In the genomic region with DNA sequence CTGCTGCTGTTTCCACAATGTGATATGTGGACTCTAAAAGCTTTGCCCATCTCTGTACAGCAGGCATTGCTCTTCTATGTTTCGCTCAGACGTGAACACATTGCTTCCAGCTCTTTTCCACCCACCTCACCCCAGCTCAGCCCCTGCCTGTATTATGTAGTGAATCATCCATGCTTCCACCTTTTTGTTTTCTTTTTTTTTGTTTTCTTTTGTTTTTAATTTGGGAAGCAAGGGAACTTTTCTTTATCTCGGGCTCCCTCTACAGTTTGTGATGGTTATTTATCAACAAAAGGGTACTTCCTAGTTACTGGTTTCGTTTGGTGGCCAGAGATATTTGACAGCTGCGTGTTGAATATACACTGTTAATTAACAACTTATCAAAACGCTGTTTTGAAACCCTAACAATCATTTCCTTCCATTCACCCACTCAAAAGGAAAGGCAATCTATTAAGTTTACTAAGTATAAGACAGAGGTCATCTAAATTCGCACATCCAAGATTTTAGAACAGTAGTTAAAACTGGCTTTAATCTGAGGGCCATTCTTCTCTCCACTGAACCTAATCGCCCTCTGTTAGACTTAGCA, we compare ENCODE assay signal across 8 cellular contexts.
DNase-seq lines count a peak whose midpoint lies in the region; ATAC-seq, FAIRE-seq and TF ChIP-seq lines count a peak whose summit lies in the region.

No MANE protein-coding gene starts in this region.

- H2AFZ ChIP-seq in keratinocyte (ENCODE audit: control insufficient read depth, low read length), result peak overlapping the region; percentile 27

- peak; percentile 57 for ATAC-seq in GM21367 (IDR thresholded peaks at IDR 0.05; ENCODE audit: unreplicated experiment)
- ATAC-seq in GM21737 (IDR thresholded peaks at IDR 0.05; ENCODE audit: unreplicated experiment), result no peak

- H3K79me2 ChIP-seq in keratinocyte (ENCODE audit: control insufficient read depth, insufficient read depth, low read length), result no peaks in the 10 kb centered on the region

- peak overlapping the region; percentile 64 for H3K9ac ChIP-seq in adipocyte (ENCODE audit: low read length)
- H3K9ac ChIP-seq in keratinocyte (ENCODE audit: control insufficient read depth, extremely low read depth, insufficient read depth, low read length), result no peak overlapping the region

- H3K9me3 ChIP-seq in adipocyte (ENCODE audit: control insufficient read depth, low read length) (no peaks in the 10 kb centered on the region), keratinocyte (ENCODE audit: control insufficient read depth, low read depth, low read length) (no peaks in the 10 kb centered on the region)

- dilution Hi-C loops in keratinocyte (cut with MboI; ENCODE audit: extremely low pct_ligation_motif_present, low sequenced_read_pairs), result no loop called here

- no peak overlapping the region for H3K27ac ChIP-seq in keratinocyte (ENCODE audit: control insufficient read depth, insufficient read depth, low read length)

- DNase-seq in EL (peak; percentile 49), LNCaP clone FGC (ENCODE audit: low read depth) (no peak), adipocyte (ENCODE audit: low read depth) (peak; percentile 80), keratinocyte (ENCODE audit: low read depth, low spot score) (no peak), UCSD-AML1 (lab: John Stamatoyannopoulos, UW; ENCODE audit: unreplicated experiment) (no peak), posterior vena cava (ENCODE audit: low spot score) (no peak)

- H4K20me1 ChIP-seq in keratinocyte (ENCODE audit: control insufficient read depth, extremely low read depth, insufficient read depth, low read length), result no peaks in the 10 kb centered on the region

- no peaks in the 10 kb centered on the region for H3K9me1 ChIP-seq in keratinocyte (ENCODE audit: control insufficient read depth, extremely low read depth, insufficient read depth, low read length)

- no peaks in the 10 kb centered on the region for H3K27me3 ChIP-seq in adipocyte (replicated peaks; ENCODE audit: control insufficient read depth, insufficient read depth, low read length)
- H3K27me3 ChIP-seq in keratinocyte (ENCODE audit: control insufficient read depth, extremely low read depth, insufficient read depth, low read length), result no peaks in the 10 kb centered on the region

- intact Hi-C loops in posterior vena cava (cut with DNase I), result no loop called here

- FAIRE-seq in keratinocyte (lab: Jason Lieb, UNC), result peak; percentile 83

- peak overlapping the region; percentile 6 for H3K4me2 ChIP-seq in keratinocyte (ENCODE audit: control insufficient read depth, extremely low read depth, insufficient read depth, low read depth, low read length)

- H3K4me1 ChIP-seq in adipocyte (ENCODE audit: control insufficient read depth, insufficient read depth, low read length) (peaks cover 12% of the 10 kb centered on the region), keratinocyte (ENCODE audit: control insufficient read depth, extremely low read depth, insufficient read depth, low read length) (peaks cover 3% of the 10 kb centered on the region)

- TF ChIP-seq CTCF in LNCaP clone FGC (IDR thresholded peaks at IDR 0.05; ENCODE audit: control insufficient read depth, extremely low read depth, insufficient read depth) (peak; percentile 57), keratinocyte (optimal IDR thresholded peaks at IDR 0.05 in 1 of 3, IDR thresholded peaks at IDR 0.05 in 1 of 3, conservative IDR thresholded peaks at IDR 0.05 in 1 of 3; ENCODE audit: extremely low read depth in 1 of 3, insufficient read depth in 2 of 3, low read length in 3 of 3) (peak in 2 of 3 experiments; percentile 38 to 49)

- no peak overlapping the region for H3K4me3 ChIP-seq in LNCaP clone FGC (ENCODE audit: low read depth, low read length)
- H3K4me3 ChIP-seq in adipocyte (ENCODE audit: low read length), result no peak overlapping the region
- H3K4me3 ChIP-seq in keratinocyte (ENCODE audit: control insufficient read depth in 2 of 3, extremely low read depth in 1 of 3, insufficient read depth in 2 of 3, low read depth in 1 of 3, low read length in 3 of 3), result no peak overlapping the region

- H3K36me3 ChIP-seq in adipocyte (ENCODE audit: control insufficient read depth, insufficient read depth, low read length, severe bottlenecking), result no peaks in the 10 kb centered on the region
- H3K36me3 ChIP-seq in keratinocyte (ENCODE audit: control insufficient read depth in 2 of 2, extremely low read depth in 1 of 2, insufficient read depth in 2 of 2, low read length in 2 of 2), result no peaks in the 10 kb centered on the region

Comparison
In these comparisons a context has a peak if more than half of its experiments do, and no peak if none do; other contexts are left out.
1. DNase-seq: peak in EL (single experiment) and adipocyte (single experiment); none in LNCaP clone FGC (single experiment), keratinocyte (single experiment), UCSD-AML1 (single experiment) and posterior vena cava (single experiment).